In the genomic region with DNA sequence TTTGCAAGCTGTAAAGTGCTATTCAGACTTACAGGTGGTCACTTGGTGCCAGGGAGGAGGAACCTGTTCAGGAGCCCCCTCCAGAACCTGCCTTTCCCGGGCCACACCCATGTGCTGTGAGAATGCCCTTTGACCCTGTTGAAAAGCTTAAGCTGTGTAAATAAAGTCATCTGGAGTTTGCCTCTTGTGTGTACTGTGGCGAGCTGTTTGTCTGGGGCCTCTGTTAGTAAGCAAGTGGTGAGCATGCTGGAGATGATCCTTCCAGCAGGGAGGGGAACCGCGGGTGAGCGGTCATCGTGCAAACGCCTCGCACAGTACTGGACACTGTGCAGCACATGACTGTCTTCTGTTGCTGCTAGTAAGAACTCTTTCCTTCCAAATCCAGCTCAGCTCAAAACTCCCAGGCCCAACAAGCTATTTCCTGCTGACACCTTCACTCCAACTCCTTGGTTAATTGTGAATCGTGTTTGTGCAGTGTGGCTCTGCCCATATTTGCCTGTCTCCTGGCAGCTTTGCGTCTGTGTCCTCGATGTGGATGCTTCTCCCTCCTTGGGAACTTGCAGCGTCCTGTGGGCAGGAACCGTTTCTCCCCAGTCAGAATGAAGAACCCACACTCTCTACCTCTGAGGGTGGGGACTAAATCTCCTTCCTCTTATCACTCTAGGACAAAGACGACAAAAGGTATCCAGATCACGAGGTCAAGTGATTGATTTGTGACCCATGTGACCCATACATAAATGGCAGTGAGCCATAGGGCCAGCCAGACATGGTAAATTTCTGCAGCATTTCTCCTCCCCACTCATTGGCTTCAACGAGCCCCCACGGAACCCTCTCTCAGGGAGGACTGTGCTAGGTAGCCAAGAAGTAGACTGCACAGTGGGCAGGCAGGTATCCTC, we compare ENCODE assay signal across 1 cellular context.
TF ChIP-seq lines count a peak whose summit lies in the region.

No MANE protein-coding gene starts in this region.

TF ChIP-seq in K562, 482 proteins besides CTCF, POLR2A, EP300 and RAD21 (continued from another document and continues in another):
- TF ChIP-seq ZNF592 (IDR thresholded peaks at IDR 0.05) (peak; percentile 85), FOXK2 (conservative IDR thresholded peaks at IDR 0.05 in 1 of 2, IDR thresholded peaks at IDR 0.05 in 1 of 2; ENCODE audit: low read depth in 2 of 2) (peak in 1 of 2 experiments; percentile 36; a peak in 1 of 4 replicates), ARNT (IDR thresholded peaks at IDR 0.05) (no peak), ZNF232 (CRISPR knock-in tag; IDR thresholded peaks at IDR 0.05) (no peak), KDM5B (IDR thresholded peaks at IDR 0.05; ENCODE audit: insufficient replicate concordance, low read depth, low read length) (peak; percentile 22), HES1 (IDR thresholded peaks at IDR 0.05; ENCODE audit: low read depth) (no peak), HMGXB4 (CRISPR knock-in tag; IDR thresholded peaks at IDR 0.05) (no peak), CBFA2T3 (IDR thresholded peaks at IDR 0.05) (no peak; the same call in 1 of the 2 replicates), ZNF551 (CRISPR knock-in tag; IDR thresholded peaks at IDR 0.05) (no peak), ARID3B (CRISPR knock-in tag; IDR thresholded peaks at IDR 0.05; ENCODE audit: borderline replicate concordance) (no peak), ZHX1 (conservative IDR thresholded peaks at IDR 0.05; ENCODE audit: low read length) (no peak), ZNF239 (CRISPR knock-in tag; IDR thresholded peaks at IDR 0.05) (no peak), NR2C2 (CRISPR knock-in tag; IDR thresholded peaks at IDR 0.05) (peak; percentile 84), NR2C2 (tag; IDR thresholded peaks at IDR 0.05) (peak; percentile 90), WHSC1 (IDR thresholded peaks at IDR 0.05; ENCODE audit: low read length) (no peak), ZNF584 (CRISPR knock-in tag; IDR thresholded peaks at IDR 0.05; ENCODE audit: low read depth) (0 out of 2 replicates have a peak, but pooled peaks have one; percentile 53), ZNF589 (CRISPR knock-in tag; IDR thresholded peaks at IDR 0.05; ENCODE audit: low read depth) (0 out of 2 replicates have a peak, but pooled peaks have one; percentile 30)
- TF ChIP-seq, protein P1, sequence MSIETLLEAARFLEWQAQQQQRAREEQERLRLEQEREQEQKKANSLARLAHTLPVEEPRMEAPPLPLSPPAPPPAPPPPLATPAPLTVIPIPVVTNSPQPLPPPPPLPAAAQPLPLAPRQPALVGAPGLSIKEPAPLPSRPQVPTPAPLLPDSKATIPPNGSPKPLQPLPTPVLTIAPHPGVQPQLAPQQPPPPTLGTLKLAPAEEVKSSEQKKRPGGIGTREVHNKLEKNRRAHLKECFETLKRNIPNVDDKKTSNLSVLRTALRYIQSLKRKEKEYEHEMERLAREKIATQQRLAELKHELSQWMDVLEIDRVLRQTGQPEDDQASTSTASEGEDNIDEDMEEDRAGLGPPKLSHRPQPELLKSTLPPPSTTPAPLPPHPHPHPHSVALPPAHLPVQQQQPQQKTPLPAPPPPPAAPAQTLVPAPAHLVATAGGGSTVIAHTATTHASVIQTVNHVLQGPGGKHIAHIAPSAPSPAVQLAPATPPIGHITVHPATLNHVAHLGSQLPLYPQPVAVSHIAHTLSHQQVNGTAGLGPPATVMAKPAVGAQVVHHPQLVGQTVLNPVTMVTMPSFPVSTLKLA (conservative IDR thresholded peaks at IDR 0.05): 0 out of 4 replicates have a peak, but pooled peaks of 1 of the 2 experiments have one; percentile 13
- TF ChIP-seq, protein P2, sequence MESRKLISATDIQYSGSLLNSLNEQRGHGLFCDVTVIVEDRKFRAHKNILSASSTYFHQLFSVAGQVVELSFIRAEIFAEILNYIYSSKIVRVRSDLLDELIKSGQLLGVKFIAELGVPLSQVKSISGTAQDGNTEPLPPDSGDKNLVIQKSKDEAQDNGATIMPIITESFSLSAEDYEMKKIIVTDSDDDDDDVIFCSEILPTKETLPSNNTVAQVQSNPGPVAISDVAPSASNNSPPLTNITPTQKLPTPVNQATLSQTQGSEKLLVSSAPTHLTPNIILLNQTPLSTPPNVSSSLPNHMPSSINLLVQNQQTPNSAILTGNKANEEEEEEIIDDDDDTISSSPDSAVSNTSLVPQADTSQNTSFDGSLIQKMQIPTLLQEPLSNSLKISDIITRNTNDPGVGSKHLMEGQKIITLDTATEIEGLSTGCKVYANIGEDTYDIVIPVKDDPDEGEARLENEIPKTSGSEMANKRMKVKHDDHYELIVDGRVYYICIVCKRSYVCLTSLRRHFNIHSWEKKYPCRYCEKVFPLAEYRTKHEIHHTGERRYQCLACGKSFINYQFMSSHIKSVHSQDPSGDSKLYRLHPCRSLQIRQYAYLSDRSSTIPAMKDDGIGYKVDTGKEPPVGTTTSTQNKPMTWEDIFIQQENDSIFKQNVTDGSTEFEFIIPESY (CRISPR knock-in tag; IDR thresholded peaks at IDR 0.05): peak; percentile 96
- TF ChIP-seq, protein P3, sequence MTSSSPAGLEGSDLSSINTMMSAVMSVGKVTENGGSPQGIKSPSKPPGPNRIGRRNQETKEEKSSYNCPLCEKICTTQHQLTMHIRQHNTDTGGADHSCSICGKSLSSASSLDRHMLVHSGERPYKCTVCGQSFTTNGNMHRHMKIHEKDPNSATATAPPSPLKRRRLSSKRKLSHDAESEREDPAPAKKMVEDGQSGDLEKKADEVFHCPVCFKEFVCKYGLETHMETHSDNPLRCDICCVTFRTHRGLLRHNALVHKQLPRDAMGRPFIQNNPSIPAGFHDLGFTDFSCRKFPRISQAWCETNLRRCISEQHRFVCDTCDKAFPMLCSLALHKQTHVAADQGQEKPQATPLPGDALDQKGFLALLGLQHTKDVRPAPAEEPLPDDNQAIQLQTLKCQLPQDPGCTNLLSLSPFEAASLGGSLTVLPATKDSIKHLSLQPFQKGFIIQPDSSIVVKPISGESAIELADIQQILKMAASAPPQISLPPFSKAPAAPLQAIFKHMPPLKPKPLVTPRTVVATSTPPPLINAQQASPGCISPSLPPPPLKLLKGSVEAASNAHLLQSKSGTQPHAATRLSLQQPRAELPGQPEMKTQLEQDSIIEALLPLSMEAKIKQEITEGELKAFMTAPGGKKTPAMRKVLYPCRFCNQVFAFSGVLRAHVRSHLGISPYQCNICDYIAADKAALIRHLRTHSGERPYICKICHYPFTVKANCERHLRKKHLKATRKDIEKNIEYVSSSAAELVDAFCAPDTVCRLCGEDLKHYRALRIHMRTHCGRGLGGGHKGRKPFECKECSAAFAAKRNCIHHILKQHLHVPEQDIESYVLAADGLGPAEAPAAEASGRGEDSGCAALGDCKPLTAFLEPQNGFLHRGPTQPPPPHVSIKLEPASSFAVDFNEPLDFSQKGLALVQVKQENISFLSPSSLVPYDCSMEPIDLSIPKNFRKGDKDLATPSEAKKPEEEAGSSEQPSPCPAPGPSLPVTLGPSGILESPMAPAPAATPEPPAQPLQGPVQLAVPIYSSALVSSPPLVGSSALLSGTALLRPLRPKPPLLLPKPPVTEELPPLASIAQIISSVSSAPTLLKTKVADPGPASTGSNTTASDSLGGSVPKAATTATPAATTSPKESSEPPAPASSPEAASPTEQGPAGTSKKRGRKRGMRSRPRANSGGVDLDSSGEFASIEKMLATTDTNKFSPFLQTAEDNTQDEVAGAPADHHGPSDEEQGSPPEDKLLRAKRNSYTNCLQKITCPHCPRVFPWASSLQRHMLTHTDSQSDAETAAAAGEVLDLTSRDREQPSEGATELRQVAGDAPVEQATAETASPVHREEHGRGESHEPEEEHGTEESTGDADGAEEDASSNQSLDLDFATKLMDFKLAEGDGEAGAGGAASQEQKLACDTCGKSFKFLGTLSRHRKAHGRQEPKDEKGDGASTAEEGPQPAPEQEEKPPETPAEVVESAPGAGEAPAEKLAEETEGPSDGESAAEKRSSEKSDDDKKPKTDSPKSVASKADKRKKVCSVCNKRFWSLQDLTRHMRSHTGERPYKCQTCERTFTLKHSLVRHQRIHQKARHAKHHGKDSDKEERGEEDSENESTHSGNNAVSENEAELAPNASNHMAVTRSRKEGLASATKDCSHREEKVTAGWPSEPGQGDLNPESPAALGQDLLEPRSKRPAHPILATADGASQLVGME (CRISPR knock-in tag; IDR thresholded peaks at IDR 0.05): 0 out of 2 replicates have a peak, but pooled peaks have one; percentile 41
- TF ChIP-seq, protein P4, sequence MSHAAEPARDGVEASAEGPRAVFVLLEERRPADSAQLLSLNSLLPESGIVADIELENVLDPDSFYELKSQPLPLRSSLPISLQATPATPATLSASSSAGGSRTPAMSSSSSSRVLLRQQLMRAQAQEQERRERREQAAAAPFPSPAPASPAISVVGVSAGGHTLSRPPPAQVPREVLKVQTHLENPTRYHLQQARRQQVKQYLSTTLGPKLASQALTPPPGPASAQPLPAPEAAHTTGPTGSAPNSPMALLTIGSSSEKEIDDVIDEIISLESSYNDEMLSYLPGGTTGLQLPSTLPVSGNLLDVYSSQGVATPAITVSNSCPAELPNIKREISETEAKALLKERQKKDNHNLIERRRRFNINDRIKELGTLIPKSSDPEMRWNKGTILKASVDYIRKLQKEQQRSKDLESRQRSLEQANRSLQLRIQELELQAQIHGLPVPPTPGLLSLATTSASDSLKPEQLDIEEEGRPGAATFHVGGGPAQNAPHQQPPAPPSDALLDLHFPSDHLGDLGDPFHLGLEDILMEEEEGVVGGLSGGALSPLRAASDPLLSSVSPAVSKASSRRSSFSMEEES (CRISPR knock-in tag; IDR thresholded peaks at IDR 0.05): peak; percentile 38
- TF ChIP-seq, protein P5, sequence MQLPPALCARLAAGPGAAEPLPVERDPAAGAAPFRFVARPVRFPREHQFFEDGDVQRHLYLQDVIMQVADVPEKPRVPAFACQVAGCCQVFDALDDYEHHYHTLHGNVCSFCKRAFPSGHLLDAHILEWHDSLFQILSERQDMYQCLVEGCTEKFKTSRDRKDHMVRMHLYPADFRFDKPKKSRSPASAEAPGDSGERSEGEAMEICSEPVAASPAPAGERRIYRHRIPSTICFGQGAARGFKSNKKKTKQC (CRISPR knock-in tag; IDR thresholded peaks at IDR 0.05): peak; percentile 30; the same call in 1 of the 2 replicates
